1 cellular context compared by ENCODE assay signal in genomic region chr2:119476301-119477117, GRCh38.
A peak's percentile ranks its signal among the peaks of the same experiment; 100 is the strongest.
TF ChIP-seq lines count a peak whose summit lies in the region.

No MANE protein-coding gene starts in this region.

TF ChIP-seq in K562, 482 proteins besides CTCF, POLR2A, EP300 and RAD21 (continued from another document):
- TF ChIP-seq ATF6 (CRISPR knock-in tag; IDR thresholded peaks at IDR 0.05) (0 out of 2 replicates have a peak, but pooled peaks have one; percentile 34), HOMEZ (CRISPR knock-in tag; IDR thresholded peaks at IDR 0.05) (no peak), RBM25 (IDR thresholded peaks at IDR 0.05; ENCODE audit: low read depth, low read length, severe bottlenecking) (no peak), CTBP1 (IDR thresholded peaks at IDR 0.05; ENCODE audit: borderline replicate concordance) (peak; percentile 57; the same call in 1 of the 2 replicates), PURB (CRISPR knock-in tag; IDR thresholded peaks at IDR 0.05; ENCODE audit: low read depth) (no peak), MEIS2 (IDR thresholded peaks at IDR 0.05; ENCODE audit: partially characterized antibody) (peak; percentile 3), CCAR2 (IDR thresholded peaks at IDR 0.05; ENCODE audit: low read depth, low read length) (no peak), ZNF124 (CRISPR knock-in tag; IDR thresholded peaks at IDR 0.05) (no peak), MLX (CRISPR knock-in tag; conservative IDR thresholded peaks at IDR 0.05) (no peak), ZNF316 (IDR thresholded peaks at IDR 0.05) (no peak), ZFX (CRISPR knock-in tag; IDR thresholded peaks at IDR 0.05) (no peak), MAZ (CRISPR knock-in tag; conservative IDR thresholded peaks at IDR 0.05 in 1 of 2, IDR thresholded peaks at IDR 0.05 in 1 of 2) (peak in 1 of 2 experiments; percentile 85; a peak in 2 of 4 replicates), CGGBP1 (CRISPR knock-in tag; IDR thresholded peaks at IDR 0.05) (no peak), TAL1 (IDR thresholded peaks at IDR 0.05) (no peak), NONO (IDR thresholded peaks at IDR 0.05; ENCODE audit: low read depth in 2 of 2, low read length in 1 of 2) (no peak), REST (CRISPR knock-in tag; IDR thresholded peaks at IDR 0.05; ENCODE audit: low read depth) (no peak), HDAC6 (IDR thresholded peaks at IDR 0.05; ENCODE audit: low read depth, low read length) (no peak), HDAC8 (tag; IDR thresholded peaks at IDR 0.05) (no peak), BCOR (IDR thresholded peaks at IDR 0.05) (no peak), YY1 (IDR thresholded peaks at IDR 0.05; ENCODE audit: borderline replicate concordance in 1 of 3, control insufficient read depth in 1 of 3, extremely low read depth in 1 of 3, insufficient read depth in 3 of 3, insufficient read length in 1 of 3, insufficient replicate concordance in 2 of 3, low read depth in 1 of 3, low read length in 2 of 3) (no peak), CHD4 (IDR thresholded peaks at IDR 0.05; ENCODE audit: insufficient read depth, insufficient replicate concordance, low read depth, low read length, poor library complexity, severe bottlenecking) (no peak), ZNF717 (CRISPR knock-in tag; IDR thresholded peaks at IDR 0.05) (no peak), HDAC1 (IDR thresholded peaks at IDR 0.05) (no peak), CREB3 (tag; conservative IDR thresholded peaks at IDR 0.05; ENCODE audit: low read depth) (no peak), SAFB (IDR thresholded peaks at IDR 0.05; ENCODE audit: borderline replicate concordance, low read depth, low read length) (no peak), NR0B1 (IDR thresholded peaks at IDR 0.05; ENCODE audit: partially characterized antibody) (no peak), ZNF398 (CRISPR knock-in tag; IDR thresholded peaks at IDR 0.05) (no peak), MXI1 (IDR thresholded peaks at IDR 0.05; ENCODE audit: low read depth, low read length) (no peak), TBL1XR1 (IDR thresholded peaks at IDR 0.05; ENCODE audit: low read length in 2 of 2) (no peak), ZBTB11 (CRISPR knock-in tag; IDR thresholded peaks at IDR 0.05) (no peak), HNRNPL (IDR thresholded peaks at IDR 0.05; ENCODE audit: low read depth, low read length) (no peak)
